Comparison of ENCODE assay signal across 1 cellular context in the genomic region with DNA sequence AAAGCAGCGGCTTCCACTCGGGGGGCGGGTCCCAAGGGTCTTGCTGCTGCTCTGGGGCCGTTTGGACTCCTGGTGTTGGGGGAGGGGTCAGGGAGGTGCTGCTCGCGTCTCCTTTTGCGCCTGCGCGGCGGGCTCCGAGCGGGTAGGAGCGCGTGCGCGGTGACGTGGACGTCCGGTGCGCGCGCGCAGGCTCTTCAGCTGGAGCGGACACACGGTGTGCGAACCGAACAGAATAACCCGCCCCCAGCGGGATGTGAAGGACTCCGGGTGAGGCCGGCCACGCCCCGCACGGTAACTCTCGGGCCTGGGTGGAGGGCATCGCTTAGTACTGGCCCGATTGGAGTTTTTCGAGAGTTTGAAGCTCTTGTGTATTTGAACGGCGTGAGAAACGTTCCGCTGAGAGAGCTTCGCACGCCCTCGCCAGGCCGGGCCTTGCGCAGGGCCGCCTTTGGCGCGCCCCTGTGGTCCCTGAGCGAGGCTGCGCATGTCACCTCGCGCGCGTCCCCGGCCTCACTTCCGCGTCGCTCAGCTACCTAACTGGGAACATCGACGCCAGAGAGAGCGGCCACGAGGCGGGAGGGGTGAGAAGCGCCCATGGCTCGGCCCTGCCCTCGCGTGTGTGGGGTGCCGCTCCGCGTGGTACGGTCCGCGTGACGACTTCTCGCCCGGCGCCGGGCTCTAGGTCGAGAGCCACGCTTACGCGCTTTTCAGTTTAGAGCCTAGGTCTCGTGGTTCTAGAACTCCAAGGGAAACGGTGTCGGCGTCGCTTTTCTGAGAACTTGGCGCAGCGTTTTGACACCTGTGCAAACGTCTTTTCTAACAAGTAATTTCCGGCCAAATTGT.
A peak's percentile ranks its signal among the peaks of the same experiment; 100 is the strongest.
TF ChIP-seq lines count a peak whose summit lies in the region.

MGA (plus strand) TSS at position 171 of the 843 bp plus-strand sequence.

TF ChIP-seq in GM12878, 131 proteins besides CTCF, POLR2A, EP300 and RAD21 (continued from another document and continues in another):
- TF ChIP-seq USF1 (IDR thresholded peaks at IDR 0.05; ENCODE audit: borderline replicate concordance, extremely low read length, insufficient read depth, low read depth, low read length), result peak; percentile 55
- TF ChIP-seq, protein P1, sequence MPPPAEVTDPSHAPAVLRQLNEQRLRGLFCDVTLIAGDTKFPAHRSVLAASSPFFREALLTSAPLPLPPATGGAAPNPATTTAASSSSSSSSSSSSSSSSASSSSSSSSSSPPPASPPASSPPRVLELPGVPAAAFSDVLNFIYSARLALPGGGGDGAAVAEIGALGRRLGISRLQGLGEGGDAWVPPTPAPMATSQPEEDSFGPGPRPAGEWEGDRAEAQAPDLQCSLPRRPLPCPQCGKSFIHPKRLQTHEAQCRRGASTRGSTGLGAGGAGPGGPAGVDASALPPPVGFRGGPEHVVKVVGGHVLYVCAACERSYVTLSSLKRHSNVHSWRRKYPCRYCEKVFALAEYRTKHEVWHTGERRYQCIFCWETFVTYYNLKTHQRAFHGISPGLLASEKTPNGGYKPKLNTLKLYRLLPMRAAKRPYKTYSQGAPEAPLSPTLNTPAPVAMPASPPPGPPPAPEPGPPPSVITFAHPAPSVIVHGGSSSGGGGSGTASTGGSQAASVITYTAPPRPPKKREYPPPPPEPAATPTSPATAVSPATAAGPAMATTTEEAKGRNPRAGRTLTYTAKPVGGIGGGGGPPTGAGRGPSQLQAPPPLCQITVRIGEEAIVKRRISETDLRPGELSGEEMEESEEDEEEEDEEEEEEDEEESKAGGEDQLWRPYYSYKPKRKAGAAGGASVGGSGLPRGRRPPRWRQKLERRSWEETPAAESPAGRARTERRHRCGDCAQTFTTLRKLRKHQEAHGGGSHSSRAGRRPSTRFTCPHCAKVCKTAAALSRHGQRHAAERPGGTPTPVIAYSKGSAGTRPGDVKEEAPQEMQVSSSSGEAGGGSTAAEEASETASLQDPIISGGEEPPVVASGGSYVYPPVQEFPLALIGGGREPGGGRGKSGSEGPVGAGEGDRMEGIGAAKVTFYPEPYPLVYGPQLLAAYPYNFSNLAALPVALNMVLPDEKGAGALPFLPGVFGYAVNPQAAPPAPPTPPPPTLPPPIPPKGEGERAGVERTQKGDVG (CRISPR knock-in tag; IDR thresholded peaks at IDR 0.05), result peak; percentile 19; the same call in 1 of the 2 replicates
- TF ChIP-seq ASH2L (IDR thresholded peaks at IDR 0.05; ENCODE audit: borderline replicate concordance, low read depth), result peak; percentile 29; the same call in 1 of the 2 replicates
- TF ChIP-seq HDGF (IDR thresholded peaks at IDR 0.05), result peak; percentile 14; the same call in 1 of the 2 replicates
- TF ChIP-seq, protein P2, sequence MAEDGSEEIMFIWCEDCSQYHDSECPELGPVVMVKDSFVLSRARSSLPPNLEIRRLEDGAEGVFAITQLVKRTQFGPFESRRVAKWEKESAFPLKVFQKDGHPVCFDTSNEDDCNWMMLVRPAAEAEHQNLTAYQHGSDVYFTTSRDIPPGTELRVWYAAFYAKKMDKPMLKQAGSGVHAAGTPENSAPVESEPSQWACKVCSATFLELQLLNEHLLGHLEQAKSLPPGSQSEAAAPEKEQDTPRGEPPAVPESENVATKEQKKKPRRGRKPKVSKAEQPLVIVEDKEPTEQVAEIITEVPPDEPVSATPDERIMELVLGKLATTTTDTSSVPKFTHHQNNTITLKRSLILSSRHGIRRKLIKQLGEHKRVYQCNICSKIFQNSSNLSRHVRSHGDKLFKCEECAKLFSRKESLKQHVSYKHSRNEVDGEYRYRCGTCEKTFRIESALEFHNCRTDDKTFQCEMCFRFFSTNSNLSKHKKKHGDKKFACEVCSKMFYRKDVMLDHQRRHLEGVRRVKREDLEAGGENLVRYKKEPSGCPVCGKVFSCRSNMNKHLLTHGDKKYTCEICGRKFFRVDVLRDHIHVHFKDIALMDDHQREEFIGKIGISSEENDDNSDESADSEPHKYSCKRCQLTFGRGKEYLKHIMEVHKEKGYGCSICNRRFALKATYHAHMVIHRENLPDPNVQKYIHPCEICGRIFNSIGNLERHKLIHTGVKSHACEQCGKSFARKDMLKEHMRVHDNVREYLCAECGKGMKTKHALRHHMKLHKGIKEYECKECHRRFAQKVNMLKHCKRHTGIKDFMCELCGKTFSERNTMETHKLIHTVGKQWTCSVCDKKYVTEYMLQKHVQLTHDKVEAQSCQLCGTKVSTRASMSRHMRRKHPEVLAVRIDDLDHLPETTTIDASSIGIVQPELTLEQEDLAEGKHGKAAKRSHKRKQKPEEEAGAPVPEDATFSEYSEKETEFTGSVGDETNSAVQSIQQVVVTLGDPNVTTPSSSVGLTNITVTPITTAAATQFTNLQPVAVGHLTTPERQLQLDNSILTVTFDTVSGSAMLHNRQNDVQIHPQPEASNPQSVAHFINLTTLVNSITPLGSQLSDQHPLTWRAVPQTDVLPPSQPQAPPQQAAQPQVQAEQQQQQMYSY (CRISPR knock-in tag; IDR thresholded peaks at IDR 0.05), result 0 out of 2 replicates have a peak, but pooled peaks have one; percentile 44
- TF ChIP-seq SUPT20H (IDR thresholded peaks at IDR 0.05; ENCODE audit: borderline replicate concordance, control insufficient read depth, low read depth, low read length), result no peak
- 0 out of 2 replicates have a peak, but pooled peaks have one; percentile 76 for TF ChIP-seq PML (IDR thresholded peaks at IDR 0.05; ENCODE audit: low read length)
- no peak for TF ChIP-seq CBFB (IDR thresholded peaks at IDR 0.05; ENCODE audit: low read depth)
- TF ChIP-seq MXI1 (IDR thresholded peaks at IDR 0.05; ENCODE audit: low read depth, low read length), result peak; percentile 52; the same call in 1 of the 2 replicates
- no peak for TF ChIP-seq SP1 (IDR thresholded peaks at IDR 0.05; ENCODE audit: low read depth, low read length)
- peak; percentile 77 for TF ChIP-seq TARDBP (IDR thresholded peaks at IDR 0.05; ENCODE audit: borderline replicate concordance)
- peak; percentile 9; the same call in 1 of the 2 replicates for TF ChIP-seq ZNF207 (IDR thresholded peaks at IDR 0.05; ENCODE audit: borderline replicate concordance)
- TF ChIP-seq YY1 (IDR thresholded peaks at IDR 0.05; ENCODE audit: low read depth, low read length), result peak; percentile 29; the same call in 1 of the 2 replicates
- peak; percentile 76 for TF ChIP-seq HDAC2 (IDR thresholded peaks at IDR 0.05)
- peak; percentile 82 for TF ChIP-seq GATAD2B (conservative IDR thresholded peaks at IDR 0.05; ENCODE audit: low read depth)
- 0 out of 2 replicates have a peak, but pooled peaks have one; percentile 10 for TF ChIP-seq EED (IDR thresholded peaks at IDR 0.05; ENCODE audit: low read depth)
- TF ChIP-seq REST (IDR thresholded peaks at IDR 0.05; ENCODE audit: low read depth, low read length), result no peak
- TF ChIP-seq CREB1 (IDR thresholded peaks at IDR 0.05; ENCODE audit: low read depth), result peak; percentile 73
- peak; percentile 88 for TF ChIP-seq NRF1 (conservative IDR thresholded peaks at IDR 0.05; ENCODE audit: low read depth, low read length)
- peak; percentile 96 for TF ChIP-seq MYC (IDR thresholded peaks at IDR 0.05; ENCODE audit: insufficient read depth, insufficient read length, insufficient replicate concordance, low read length, severe bottlenecking)
- 0 out of 2 replicates have a peak, but pooled peaks have one; percentile 50 for TF ChIP-seq ZNF24 (IDR thresholded peaks at IDR 0.05)
- no peak; the same call in 1 of the 2 replicates for TF ChIP-seq USF2 (IDR thresholded peaks at IDR 0.05; ENCODE audit: borderline replicate concordance, low read depth, low read length)
- peak; percentile 44; the same call in 1 of the 2 replicates for TF ChIP-seq POLR2AphosphoS2 (IDR thresholded peaks at IDR 0.05; ENCODE audit: low read depth, low read length)
- TF ChIP-seq, protein P3, sequence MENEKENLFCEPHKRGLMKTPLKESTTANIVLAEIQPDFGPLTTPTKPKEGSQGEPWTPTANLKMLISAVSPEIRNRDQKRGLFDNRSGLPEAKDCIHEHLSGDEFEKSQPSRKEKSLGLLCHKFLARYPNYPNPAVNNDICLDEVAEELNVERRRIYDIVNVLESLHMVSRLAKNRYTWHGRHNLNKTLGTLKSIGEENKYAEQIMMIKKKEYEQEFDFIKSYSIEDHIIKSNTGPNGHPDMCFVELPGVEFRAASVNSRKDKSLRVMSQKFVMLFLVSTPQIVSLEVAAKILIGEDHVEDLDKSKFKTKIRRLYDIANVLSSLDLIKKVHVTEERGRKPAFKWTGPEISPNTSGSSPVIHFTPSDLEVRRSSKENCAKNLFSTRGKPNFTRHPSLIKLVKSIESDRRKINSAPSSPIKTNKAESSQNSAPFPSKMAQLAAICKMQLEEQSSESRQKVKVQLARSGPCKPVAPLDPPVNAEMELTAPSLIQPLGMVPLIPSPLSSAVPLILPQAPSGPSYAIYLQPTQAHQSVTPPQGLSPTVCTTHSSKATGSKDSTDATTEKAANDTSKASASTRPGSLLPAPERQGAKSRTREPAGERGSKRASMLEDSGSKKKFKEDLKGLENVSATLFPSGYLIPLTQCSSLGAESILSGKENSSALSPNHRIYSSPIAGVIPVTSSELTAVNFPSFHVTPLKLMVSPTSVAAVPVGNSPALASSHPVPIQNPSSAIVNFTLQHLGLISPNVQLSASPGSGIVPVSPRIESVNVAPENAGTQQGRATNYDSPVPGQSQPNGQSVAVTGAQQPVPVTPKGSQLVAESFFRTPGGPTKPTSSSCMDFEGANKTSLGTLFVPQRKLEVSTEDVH (IDR thresholded peaks at IDR 0.05; ENCODE audit: low read depth, partially characterized antibody), result no peak
- no peak for TF ChIP-seq CEBPB (IDR thresholded peaks at IDR 0.05; ENCODE audit: borderline replicate concordance in 1 of 2, low read depth in 2 of 2, low read length in 2 of 2)
- TF ChIP-seq, protein P4, sequence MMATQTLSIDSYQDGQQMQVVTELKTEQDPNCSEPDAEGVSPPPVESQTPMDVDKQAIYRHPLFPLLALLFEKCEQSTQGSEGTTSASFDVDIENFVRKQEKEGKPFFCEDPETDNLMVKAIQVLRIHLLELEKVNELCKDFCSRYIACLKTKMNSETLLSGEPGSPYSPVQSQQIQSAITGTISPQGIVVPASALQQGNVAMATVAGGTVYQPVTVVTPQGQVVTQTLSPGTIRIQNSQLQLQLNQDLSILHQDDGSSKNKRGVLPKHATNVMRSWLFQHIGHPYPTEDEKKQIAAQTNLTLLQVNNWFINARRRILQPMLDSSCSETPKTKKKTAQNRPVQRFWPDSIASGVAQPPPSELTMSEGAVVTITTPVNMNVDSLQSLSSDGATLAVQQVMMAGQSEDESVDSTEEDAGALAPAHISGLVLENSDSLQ (IDR thresholded peaks at IDR 0.05), result peak; percentile 52
- TF ChIP-seq BACH1 (IDR thresholded peaks at IDR 0.05; ENCODE audit: borderline replicate concordance), result peak; percentile 73
